In the genomic region with DNA sequence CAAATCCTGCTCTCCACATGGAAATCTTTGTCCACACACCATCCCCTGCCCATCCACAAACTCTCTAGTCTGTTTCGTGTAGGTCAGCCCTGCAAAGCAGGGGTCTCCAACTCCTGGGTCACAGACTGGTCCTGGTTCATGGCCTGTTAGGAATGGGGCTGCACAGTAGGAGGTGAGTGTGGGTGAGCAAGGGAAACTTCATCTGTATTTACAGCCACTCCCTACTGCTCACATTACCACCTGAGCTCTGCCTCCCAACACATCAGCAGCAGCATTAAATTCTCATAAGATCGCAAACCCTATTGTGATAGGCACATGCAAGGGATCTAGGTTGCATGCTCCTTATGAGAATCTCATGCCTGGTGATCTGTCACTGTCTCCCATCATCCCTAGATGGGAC, we compare ENCODE assay signal across 17 cellular contexts.
A peak's percentile ranks its signal among the peaks of the same experiment; 100 is the strongest.
DNase-seq lines count a peak whose midpoint lies in the region; ATAC-seq and TF ChIP-seq lines count a peak whose summit lies in the region.
"Had no signal": no experiment of that assay in that cellular context is flagged by ENCODE, and none has a peak within 500 bp of the region (broad histone marks: within the 10 kb centered on the region; RNA-seq: fewer than 3 reads in every experiment).

No MANE protein-coding gene starts in this region.

- no peaks in the 10 kb centered on the region for H3K36me3 ChIP-seq in Caco-2 (ENCODE audit: control insufficient read depth, insufficient read depth, low read length)
- H3K36me3 ChIP-seq: BLaER1 treated with 17β-estradiol and CSF1 and Interleukin-3, amounts not matched to agents 10 nM and 100 nM had no signal

- ATAC-seq in activated T-cell treated with anti-CD3 and anti-CD28 coated beads, Interleukin-2, amount 50 U/mL, for 72 hours (replicated peaks in 1 of 2) = no peak
- no peak for ATAC-seq in HG03039 (IDR thresholded peaks at IDR 0.05; ENCODE audit: unreplicated experiment)
- ATAC-seq: A549; CD8-positive, alpha-beta T cell had no signal

- no peaks in the 10 kb centered on the region for H3K9me3 ChIP-seq in Caco-2
- H3K9me3 ChIP-seq: A549 had no signal

- no peak overlapping the region for H3K4me3 ChIP-seq in Caco-2 (ENCODE audit: low read depth, low read length)
- H3K4me3 ChIP-seq: A549; BLaER1 treated with 17β-estradiol and CSF1 and Interleukin-3, amounts not matched to agents 10 nM and 100 nM had no signal

- H3K4me3 Mint-ChIP-seq in Caco-2 (ENCODE audit: unreplicated experiment) (no peak overlapping the region), neural crest cell (no peak overlapping the region)
- H3K4me3 Mint-ChIP-seq in activated T-cell treated with anti-CD3 and anti-CD28 coated beads, Interleukin-2, amount 50 U/mL, for 72 hours = no peak overlapping the region
- H3K4me3 Mint-ChIP-seq: B cell; CD4-positive, alpha-beta T cell; CD8-positive, alpha-beta T cell had no signal

- DNase-seq in Caco-2 (no peak), neural crest cell (ENCODE audit: low read depth, low spot score) (no peak)
- DNase-seq in activated CD4-positive, alpha-beta T cell treated with anti-CD3 and anti-CD28 coated beads for 4 hours = no peak
- DNase-seq in activated T-cell treated with anti-CD3 and anti-CD28 coated beads, Interleukin-2, amount 50 U/mL, for 72 hours = no peak
- DNase-seq: AML-193; CD4-positive, alpha-beta T cell; CD8-positive, alpha-beta T cell; DMS 273 treated with DMSO at 0.1 percent for 48 hours; DMS153; DMS53; DMS79 treated with DMSO at 0.1 percent for 48 hours; GF-D8 had no signal

- H3K9me3 Mint-ChIP-seq in Caco-2 (ENCODE audit: unreplicated experiment) (peaks cover 10% of the 10 kb centered on the region), neural crest cell (no peaks in the 10 kb centered on the region)
- H3K9me3 Mint-ChIP-seq in activated T-cell treated with anti-CD3 and anti-CD28 coated beads, Interleukin-2, amount 50 U/mL, for 72 hours = peaks cover 0 to 4% of the 10 kb centered on the region in 2 donors

- POLR2A ChIA-PET in Caco-2 (lab: Charles Lee) = no interaction called here

- TF ChIP-seq RAD21 in Ishikawa (IDR thresholded peaks at IDR 0.05; ENCODE audit: low read depth) = peak; percentile 6; the same call in 1 of the 2 replicates

- H3K4me1 Mint-ChIP-seq in Caco-2 (ENCODE audit: low read depth, unreplicated experiment) (peaks cover 8% of the 10 kb centered on the region), neural crest cell (peaks cover 3% of the 10 kb centered on the region)
- H3K4me1 Mint-ChIP-seq in activated T-cell treated with anti-CD3 and anti-CD28 coated beads, Interleukin-2, amount 50 U/mL, for 72 hours (ENCODE audit: low read depth) = no peaks in the 10 kb centered on the region
- H3K4me1 Mint-ChIP-seq: B cell had no signal

- H3K27ac Mint-ChIP-seq in Caco-2 (ENCODE audit: unreplicated experiment) (peak overlapping the region; percentile 49), neural crest cell (ENCODE audit: unreplicated experiment) (peak overlapping the region; percentile 19)
- H3K27ac Mint-ChIP-seq in activated T-cell treated with anti-CD3 and anti-CD28 coated beads, Interleukin-2, amount 50 U/mL, for 72 hours = no peak overlapping the region
- H3K27ac Mint-ChIP-seq: B cell; CD4-positive, alpha-beta T cell; CD8-positive, alpha-beta T cell had no signal

- intact Hi-C loops in Caco-2 (cut with micrococcal nuclease; ENCODE audit: unreplicated experiment) = no loop called here

- peaks cover 27% of the 10 kb centered on the region for H3K4me1 ChIP-seq in Caco-2
- H3K4me1 ChIP-seq: A549 had no signal

- peak; percentile 66; the same call in 1 of the 2 replicates for TF ChIP-seq EP300 in Ishikawa (IDR thresholded peaks at IDR 0.05; ENCODE audit: borderline replicate concordance)

- no TSS peak for BruUV-seq in Caco-2 (replicated peaks; lab: Mats Ljungman, UMichigan)

- no peaks in the 10 kb centered on the region for H3K27me3 ChIP-seq in Caco-2 (replicated peaks; ENCODE audit: control insufficient read depth, insufficient read depth, low read length)
- H3K27me3 ChIP-seq: BLaER1 treated with 17β-estradiol and CSF1 and Interleukin-3, amounts not matched to agents 10 nM and 100 nM had no signal

- CTCF ChIA-PET in Caco-2 (lab: Charles Lee) = no interaction called here

- H3K27me3 Mint-ChIP-seq in Caco-2 (ENCODE audit: insufficient read depth, unreplicated experiment) = no peaks in the 10 kb centered on the region
- H3K27me3 Mint-ChIP-seq in neural crest cell (ENCODE audit: low read depth) = no peaks in the 10 kb centered on the region
- no peaks in the 10 kb centered on the region for H3K27me3 Mint-ChIP-seq in activated T-cell treated with anti-CD3 and anti-CD28 coated beads, Interleukin-2, amount 50 U/mL, for 72 hours (ENCODE audit: low read depth)
- H3K27me3 Mint-ChIP-seq: B cell; CD4-positive, alpha-beta T cell had no signal

- no peaks in the 10 kb centered on the region for H3K36me3 Mint-ChIP-seq in Caco-2 (ENCODE audit: insufficient read depth, unreplicated experiment)
- no peaks in the 10 kb centered on the region for H3K36me3 Mint-ChIP-seq in neural crest cell (ENCODE audit: low read depth)
- no peaks in the 10 kb centered on the region for H3K36me3 Mint-ChIP-seq in activated T-cell treated with anti-CD3 and anti-CD28 coated beads, Interleukin-2, amount 50 U/mL, for 72 hours (ENCODE audit: insufficient read depth in 2 of 2)
- H3K36me3 Mint-ChIP-seq: CD8-positive, alpha-beta T cell had no signal

- TF ChIP-seq CTCF in Caco-2 (IDR thresholded peaks at IDR 0.05; ENCODE audit: insufficient read depth in 1 of 2, low read depth in 1 of 2, low read length in 1 of 2, severe bottlenecking in 1 of 2, unreplicated experiment in 1 of 2) (no peak), neural crest cell (conservative IDR thresholded peaks at IDR 0.05) (no peak)

TF ChIP-seq in Ishikawa, 13 proteins besides CTCF, POLR2A, EP300 and RAD21:
- TF ChIP-seq CREB1 (IDR thresholded peaks at IDR 0.05; ENCODE audit: low read depth) (no peak), TCF12 (IDR thresholded peaks at IDR 0.05; ENCODE audit: low read depth) (peak; percentile 50; the same call in 1 of the 2 replicates), ZBTB7A (IDR thresholded peaks at IDR 0.05; ENCODE audit: low read depth) (no peak), TEAD4 (IDR thresholded peaks at IDR 0.05) (peak; percentile 45; the same call in 1 of the 2 replicates), YY1 (IDR thresholded peaks at IDR 0.05; ENCODE audit: low read depth) (no peak)
- TF ChIP-seq, protein P1, sequence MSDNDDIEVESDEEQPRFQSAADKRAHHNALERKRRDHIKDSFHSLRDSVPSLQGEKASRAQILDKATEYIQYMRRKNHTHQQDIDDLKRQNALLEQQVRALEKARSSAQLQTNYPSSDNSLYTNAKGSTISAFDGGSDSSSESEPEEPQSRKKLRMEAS (IDR thresholded peaks at IDR 0.05) = peak; percentile 27; the same call in 1 of the 2 replicates
